ENCODE assay signal across 19 cellular contexts in genomic region chr17:6110088-6110487, GRCh38. TPM values are rescaled to one million over a fixed set of nuclear protein-coding genes. Genes with fewer than 3 reads are reported as not detected.
DNase-seq lines count a peak whose midpoint lies in the region; ATAC-seq and TF ChIP-seq lines count a peak whose summit lies in the region.
"Had no signal": no experiment of that assay in that cellular context is flagged by ENCODE, and none has a peak within 500 bp of the region (broad histone marks: within the 10 kb centered on the region; RNA-seq: fewer than 3 reads in every experiment).

No MANE protein-coding gene starts in this region.

- no peaks in the 10 kb centered on the region for H3K36me3 Mint-ChIP-seq in activated T-helper 17 cell treated with anti-CD3 and anti-CD28 coated beads, Interleukin-2, amount 50 U/mL, for 72 hours (ENCODE audit: low read depth)

- TF ChIP-seq CTCF in mucosa of descending colon (IDR thresholded peaks at IDR 0.05): no peak
- no peak for TF ChIP-seq CTCF in left lung (IDR thresholded peaks at IDR 0.05)

- H3K27me3 Mint-ChIP-seq in activated T-helper 17 cell treated with anti-CD3 and anti-CD28 coated beads, Interleukin-2, amount 50 U/mL, for 72 hours: peaks cover 30% of the 10 kb centered on the region

- H3K4me1 Mint-ChIP-seq in activated T-helper 17 cell treated with anti-CD3 and anti-CD28 coated beads, Interleukin-2, amount 50 U/mL, for 72 hours: peaks cover 6% of the 10 kb centered on the region
- H3K4me1 Mint-ChIP-seq: B cell had no signal

- peak; percentile 7 for DNase-seq in stimulated activated CD4-positive, alpha-beta T cell treated with anti-CD3 and anti-CD28 coated beads, Interleukin-15, amount 100 ng/mL, for 24 hours
- DNase-seq in stimulated activated CD4-positive, alpha-beta T cell treated with anti-CD3 and anti-CD28 coated beads, Interleukin-2, amount 100 ng/mL, for 24 hours: no peak
- DNase-seq in mucosa of descending colon: peak in 2 of 3 donors; percentile 37 to 44
- no peak for DNase-seq in activated T-cell treated with anti-CD3 and anti-CD28 coated beads for 4 hours
- DNase-seq in DMS79 treated with DMSO at 0.1 percent for 48 hours (lab: John Stamatoyannopoulos, UW): no peak
- no peak for DNase-seq in HK-2 (ENCODE audit: unreplicated experiment)
- no peak for DNase-seq in left lung
- DNase-seq: CD4-positive, alpha-beta T cell; H7; KG1; NCI-H1092; NCI-H1694; NCI-H2107; NCI-H345; NCI-H69; Right ventricle myocardium superior had no signal

- peak; percentile 88 for ATAC-seq in activated T-helper 17 cell treated with anti-CD3 and anti-CD28 coated beads, Interleukin-2, amount 50 U/mL, for 72 hours (replicated peaks)
- ATAC-seq in mucosa of descending colon: peak; percentile 87
- ATAC-seq in left lung: no peak

- H3K4me3 Mint-ChIP-seq in activated T-helper 17 cell treated with anti-CD3 and anti-CD28 coated beads, Interleukin-2, amount 50 U/mL, for 72 hours: no peak overlapping the region
- H3K4me3 Mint-ChIP-seq: B cell; CD4-positive, alpha-beta T cell had no signal

- intact Hi-C loops in mucosa of descending colon (cut with DNase I, micrococcal nuclease) (no loop called here), left lung (cut with DNase I) (no loop called here)

- H3K9me3 ChIP-seq in mucosa of descending colon: no peaks in the 10 kb centered on the region
- peaks cover 0 to 3% of the 10 kb centered on the region in 2 donors for H3K9me3 ChIP-seq in left lung

- H3K36me3 ChIP-seq in mucosa of descending colon (ENCODE audit: low read depth): no peaks in the 10 kb centered on the region
- H3K36me3 ChIP-seq in left lung: no peaks in the 10 kb centered on the region

- H3K4me1 ChIP-seq in mucosa of descending colon (ENCODE audit: low read depth) (peaks cover 19% of the 10 kb centered on the region), left lung (no peaks in the 10 kb centered on the region)

- H3K27me3 ChIP-seq in left lung: no peaks in the 10 kb centered on the region

- H3K27ac Mint-ChIP-seq in activated T-helper 17 cell treated with anti-CD3 and anti-CD28 coated beads, Interleukin-2, amount 50 U/mL, for 72 hours: no peak overlapping the region
- H3K27ac Mint-ChIP-seq: B cell; CD4-positive, alpha-beta T cell had no signal

- no peak overlapping the region for H3K4me3 ChIP-seq in mucosa of descending colon
- H3K4me3 ChIP-seq in left lung: no peak overlapping the region

- H3K9me3 Mint-ChIP-seq in activated T-helper 17 cell treated with anti-CD3 and anti-CD28 coated beads, Interleukin-2, amount 50 U/mL, for 72 hours: peaks cover 5% of the 10 kb centered on the region
- H3K9me3 Mint-ChIP-seq: CD4-positive, alpha-beta T cell had no signal

- no peak overlapping the region for H3K27ac ChIP-seq in left lung

RNA-seq across cellular contexts. Expression of gene WSCD1, which starts 39.9 kb away (rescaled TPM):
- not detected for total RNA-seq in activated T-helper 17 cell treated with anti-CD3 and anti-CD28 coated beads, Interleukin-2, amount 50 U/mL, for 72 hours
- 10 to 100 TPM; 18.7 to 45.8 (median 18.8) TPM for total RNA-seq in mucosa of descending colon
- total RNA-seq in left lung: 1 to 10 TPM; 2.9 to 3.9 TPM
- total RNA-seq: B cell; CD4-positive, alpha-beta T cell; M059J had no signal

Comparison
In these comparisons a context has a peak if more than half of its experiments do, and no peak if none do; other contexts are left out.
1. DNase-seq: peak in stimulated activated CD4-positive, alpha-beta T cell treated with anti-CD3 and anti-CD28 coated beads, Interleukin-15, amount 100 ng/mL, for 24 hours (single experiment) and mucosa of descending colon (2 of 3); none in stimulated activated CD4-positive, alpha-beta T cell treated with anti-CD3 and anti-CD28 coated beads, Interleukin-2, amount 100 ng/mL, for 24 hours (0 of 2), activated T-cell treated with anti-CD3 and anti-CD28 coated beads for 4 hours (single experiment), DMS79 treated with DMSO at 0.1 percent for 48 hours (single experiment), HK-2 (single experiment) and left lung (0 of 2).